ENCODE assay signal across 16 cellular contexts in the genomic region with DNA sequence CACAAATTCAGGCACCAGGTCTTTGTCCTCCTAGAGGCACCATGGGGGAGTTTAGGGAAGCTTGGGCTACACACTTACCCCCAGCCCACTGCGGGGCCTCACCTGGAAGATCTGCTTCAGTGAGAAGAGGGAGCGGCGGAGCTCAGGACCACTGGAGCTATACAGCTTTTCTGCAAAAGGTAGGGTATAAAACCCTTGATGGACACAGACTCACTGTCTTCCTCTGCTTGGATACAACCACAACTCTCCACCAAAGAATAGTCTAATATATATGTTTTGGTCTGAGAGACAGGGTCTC. TPM values are rescaled to one million over a fixed set of nuclear protein-coding genes. Genes with fewer than 3 reads are reported as not detected.
A peak's percentile ranks its signal among the peaks of the same experiment; 100 is the strongest.
DNase-seq lines count a peak whose midpoint lies in the region; ATAC-seq lines count a peak whose summit lies in the region.
"Had no signal": no experiment of that assay in that cellular context is flagged by ENCODE, and none has a peak within 500 bp of the region (broad histone marks: within the 10 kb centered on the region; RNA-seq: fewer than 3 reads in every experiment).

No MANE protein-coding gene starts in this region.

- H3K14ac ChIP-seq in mesenchymal stem cell (ENCODE audit: low read length in 2 of 2) = no peak overlapping the region

- no peak for ATAC-seq in activated T-helper 17 cell treated with anti-CD3 and anti-CD28 coated beads, Interleukin-2, amount 50 U/mL, for 72 hours (replicated peaks)
- no peak for ATAC-seq in stimulated activated naive B cell treated with anti-CD40 and anti-IgM and Interleukin-4, amounts not matched to agents 10 μg/mL and 1 μg/mL and 100 μg/mL, for 72 hours (replicated peaks)
- ATAC-seq in HG03095 (IDR thresholded peaks at IDR 0.05; ENCODE audit: unreplicated experiment) = no peak
- ATAC-seq in GM21619 (IDR thresholded peaks at IDR 0.05; ENCODE audit: unreplicated experiment) = no peak

- H4K8ac ChIP-seq in mesenchymal stem cell (ENCODE audit: low read length) = peak overlapping the region; percentile 19

- no peak overlapping the region for H2BK12ac ChIP-seq in mesenchymal stem cell (ENCODE audit: low read length in 2 of 2)

- H3K4me1 Mint-ChIP-seq in activated T-cell treated with anti-CD3 and anti-CD28 coated beads, Interleukin-2, amount 50 U/mL, for 24 hours (ENCODE audit: low read depth) = peaks cover 22% of the 10 kb centered on the region
- peaks cover 19% of the 10 kb centered on the region for H3K4me1 Mint-ChIP-seq in activated T-helper 17 cell treated with anti-CD3 and anti-CD28 coated beads, Interleukin-2, amount 50 U/mL, for 72 hours
- peaks cover 18 to 19% of the 10 kb centered on the region in 2 donors for H3K4me1 Mint-ChIP-seq in stimulated activated naive B cell treated with anti-CD40 and anti-IgM and Interleukin-4, amounts not matched to agents 10 μg/mL and 1 μg/mL and 100 μg/mL, for 72 hours
- peaks cover 7 to 11% (median 8%) of the 10 kb centered on the region in 3 donors for H3K4me1 Mint-ChIP-seq in CD8-positive, alpha-beta memory T cell

- H3K9me3 ChIP-seq in mesenchymal stem cell (ENCODE audit: control insufficient read depth, low read length) = no peaks in the 10 kb centered on the region
- H3K9me3 ChIP-seq in CD8-positive, alpha-beta memory T cell (ENCODE audit: low read length) = no peaks in the 10 kb centered on the region
- H3K9me3 ChIP-seq: BLaER1 treated with 17β-estradiol and CSF1 and Interleukin-3, amounts not matched to agents 10 nM and 100 nM had no signal

- no peak overlapping the region for H4K91ac ChIP-seq in mesenchymal stem cell (ENCODE audit: low read length)

- H3K4me1 ChIP-seq in mesenchymal stem cell (ENCODE audit: control insufficient read depth, insufficient read depth, low read depth, low read length) = peaks cover 20% of the 10 kb centered on the region
- no peaks in the 10 kb centered on the region for H3K4me1 ChIP-seq in CD8-positive, alpha-beta memory T cell (ENCODE audit: insufficient read depth, low read length)

- H3K27me3 Mint-ChIP-seq in activated T-cell treated with anti-CD3 and anti-CD28 coated beads, Interleukin-2, amount 50 U/mL, for 24 hours = no peaks in the 10 kb centered on the region
- no peaks in the 10 kb centered on the region for H3K27me3 Mint-ChIP-seq in activated T-helper 17 cell treated with anti-CD3 and anti-CD28 coated beads, Interleukin-2, amount 50 U/mL, for 72 hours
- H3K27me3 Mint-ChIP-seq in stimulated activated naive B cell treated with anti-CD40 and anti-IgM and Interleukin-4, amounts not matched to agents 10 μg/mL and 1 μg/mL and 100 μg/mL, for 72 hours = no peaks in the 10 kb centered on the region
- H3K27me3 Mint-ChIP-seq in CD8-positive, alpha-beta memory T cell = peaks cover 0 to 2% of the 10 kb centered on the region in 2 donors

- peaks cover 67 to 73% of the 10 kb centered on the region in 2 experiments for H3K36me3 ChIP-seq in mesenchymal stem cell (ENCODE audit: control insufficient read depth in 1 of 2, insufficient read depth in 2 of 2, low read depth in 1 of 2, low read length in 2 of 2)
- peaks cover 16% of the 10 kb centered on the region for H3K36me3 ChIP-seq in CD8-positive, alpha-beta memory T cell (ENCODE audit: insufficient read depth, low read length)

- WGBS in mesenchymal stem cell = 100% methylated on average over 1 of the region's 3 CpGs

- H2BK120ac ChIP-seq in mesenchymal stem cell (ENCODE audit: low read depth, low read length) = no peak overlapping the region

- no peak overlapping the region for H2AFZ ChIP-seq in mesenchymal stem cell (ENCODE audit: low read depth, low read length)

- H2BK5ac ChIP-seq in mesenchymal stem cell (ENCODE audit: low read depth, low read length, poor library complexity, severe bottlenecking) = no peak overlapping the region

- H3K4me3 Mint-ChIP-seq in activated T-cell treated with anti-CD3 and anti-CD28 coated beads, Interleukin-2, amount 50 U/mL, for 24 hours = no peak overlapping the region
- no peak overlapping the region for H3K4me3 Mint-ChIP-seq in activated T-helper 17 cell treated with anti-CD3 and anti-CD28 coated beads, Interleukin-2, amount 50 U/mL, for 72 hours
- no peak overlapping the region for H3K4me3 Mint-ChIP-seq in stimulated activated naive B cell treated with anti-CD40 and anti-IgM and Interleukin-4, amounts not matched to agents 10 μg/mL and 1 μg/mL and 100 μg/mL, for 72 hours
- no peak overlapping the region for H3K4me3 Mint-ChIP-seq in CD8-positive, alpha-beta memory T cell

- no peak overlapping the region for H3K23ac ChIP-seq in mesenchymal stem cell (ENCODE audit: low read length in 2 of 2)

- no peak overlapping the region for H3K4me2 ChIP-seq in mesenchymal stem cell (ENCODE audit: low read length, poor library complexity, severe bottlenecking)

- no peaks in the 10 kb centered on the region for H3K9me3 Mint-ChIP-seq in activated T-cell treated with anti-CD3 and anti-CD28 coated beads, Interleukin-2, amount 50 U/mL, for 24 hours
- H3K9me3 Mint-ChIP-seq in activated T-helper 17 cell treated with anti-CD3 and anti-CD28 coated beads, Interleukin-2, amount 50 U/mL, for 72 hours = no peaks in the 10 kb centered on the region
- peaks cover 4 to 6% of the 10 kb centered on the region in 2 donors for H3K9me3 Mint-ChIP-seq in stimulated activated naive B cell treated with anti-CD40 and anti-IgM and Interleukin-4, amounts not matched to agents 10 μg/mL and 1 μg/mL and 100 μg/mL, for 72 hours
- no peaks in the 10 kb centered on the region for H3K9me3 Mint-ChIP-seq in CD8-positive, alpha-beta memory T cell

- H3K79me1 ChIP-seq in mesenchymal stem cell (replicated peaks; ENCODE audit: low read length, poor library complexity, severe bottlenecking) = peaks cover 45% of the 10 kb centered on the region

- peaks cover 72% of the 10 kb centered on the region for H3K36me3 Mint-ChIP-seq in activated T-cell treated with anti-CD3 and anti-CD28 coated beads, Interleukin-2, amount 50 U/mL, for 24 hours (ENCODE audit: low read depth)
- peaks cover 91% of the 10 kb centered on the region for H3K36me3 Mint-ChIP-seq in activated T-helper 17 cell treated with anti-CD3 and anti-CD28 coated beads, Interleukin-2, amount 50 U/mL, for 72 hours (ENCODE audit: low read depth)
- peaks cover 30 to 65% of the 10 kb centered on the region in 2 donors for H3K36me3 Mint-ChIP-seq in stimulated activated naive B cell treated with anti-CD40 and anti-IgM and Interleukin-4, amounts not matched to agents 10 μg/mL and 1 μg/mL and 100 μg/mL, for 72 hours
- peaks cover 0 to 59% (median 7%) of the 10 kb centered on the region in 3 donors for H3K36me3 Mint-ChIP-seq in CD8-positive, alpha-beta memory T cell

- CTCF ChIA-PET in CD8-positive, alpha-beta memory T cell (lab: Charles Lee) = interaction anchor here (1.2 to 2.8 kb wide), 2 partner anchors 11 to 40 kb away, joined by 4 to 8 read pairs; partner anchors contain the start of gene TMEM208

- no peak overlapping the region for H3K27ac ChIP-seq in mesenchymal stem cell (ENCODE audit: low read length, poor library complexity, severe bottlenecking)
- H3K27ac ChIP-seq in CD8-positive, alpha-beta memory T cell (ENCODE audit: low read depth, low read length) = no peak overlapping the region
- H3K27ac ChIP-seq: HL-60 had no signal

- peak overlapping the region; percentile 38 for H3K27ac Mint-ChIP-seq in activated T-cell treated with anti-CD3 and anti-CD28 coated beads, Interleukin-2, amount 50 U/mL, for 24 hours
- peak overlapping the region; percentile 56 for H3K27ac Mint-ChIP-seq in activated T-helper 17 cell treated with anti-CD3 and anti-CD28 coated beads, Interleukin-2, amount 50 U/mL, for 72 hours
- peak overlapping the region; percentile 69 for H3K27ac Mint-ChIP-seq in stimulated activated naive B cell treated with anti-CD40 and anti-IgM and Interleukin-4, amounts not matched to agents 10 μg/mL and 1 μg/mL and 100 μg/mL, for 72 hours
- peak overlapping the region in 1 of 8 donors; percentile 80 for H3K27ac Mint-ChIP-seq in CD8-positive, alpha-beta memory T cell

- no peak overlapping the region for H3K4me3 ChIP-seq in mesenchymal stem cell (ENCODE audit: insufficient read depth in 1 of 2, low read depth in 1 of 2, low read length in 2 of 2)
- H3K4me3 ChIP-seq in CD8-positive, alpha-beta memory T cell (ENCODE audit: low read length) = no peak overlapping the region
- H3K4me3 ChIP-seq: BLaER1 treated with 17β-estradiol and CSF1 and Interleukin-3, amounts not matched to agents 10 nM and 100 nM had no signal

- no peaks in the 10 kb centered on the region for H3K27me3 ChIP-seq in mesenchymal stem cell (ENCODE audit: control insufficient read depth in 1 of 2, insufficient read depth in 1 of 2, low read length in 2 of 2)
- H3K27me3 ChIP-seq in CD8-positive, alpha-beta memory T cell (ENCODE audit: insufficient read depth, low read length, poor library complexity, severe bottlenecking) = no peaks in the 10 kb centered on the region
- H3K27me3 ChIP-seq: BLaER1 treated with 17β-estradiol and CSF1 and Interleukin-3, amounts not matched to agents 10 nM and 100 nM had no signal

- no peak for DNase-seq in activated T-cell treated with anti-CD3 and anti-CD28 coated beads, Interleukin-2, amount 50 U/mL, for 24 hours
- DNase-seq in activated T-cell treated with anti-CD3 and anti-CD28 coated beads, Interleukin-2, amount 50 U/mL, for 1 hour = no peak
- DNase-seq in mesenchymal stem cell = no peak
- DNase-seq in stimulated activated naive B cell treated with anti-CD40 and anti-IgM and Interleukin-4, amounts not matched to agents 10 μg/mL and 1 μg/mL and 100 μg/mL, for 72 hours = no peak
- no peak for DNase-seq in CD8-positive, alpha-beta memory T cell
- DNase-seq: ACHN, DMS53, GF-D8, GOT3, HCEC 1CT had no signal

- no peak overlapping the region for H3K9ac ChIP-seq in mesenchymal stem cell (ENCODE audit: low read length)
- H3K9ac ChIP-seq: BLaER1 treated with 17β-estradiol and CSF1 and Interleukin-3, amounts not matched to agents 10 nM and 100 nM had no signal

- no peak overlapping the region for H3K18ac ChIP-seq in mesenchymal stem cell (ENCODE audit: low read depth in 1 of 2, low read length in 2 of 2)

- H2BK15ac ChIP-seq in mesenchymal stem cell (ENCODE audit: low read depth, poor library complexity, severe bottlenecking) = no peak overlapping the region

- H3K4ac ChIP-seq in mesenchymal stem cell (ENCODE audit: low read depth in 1 of 2, low read length in 2 of 2) = no peak overlapping the region

- POLR2A ChIA-PET in CD8-positive, alpha-beta memory T cell (lab: Charles Lee) = interaction anchor here (1.8 kb wide), 1 partner anchor 11 kb away, joined by 7 read pairs; the partner anchor contains the start of gene TMEM208

- H2AK5ac ChIP-seq in mesenchymal stem cell (ENCODE audit: low read length, severe bottlenecking) = no peak overlapping the region

RNA-seq across cellular contexts. Expression of gene FHOD1, which starts 9.1 kb away (rescaled TPM):
- 100 to 1,000 TPM; 104 to 145 TPM for total RNA-seq in activated T-helper 17 cell treated with anti-CD3 and anti-CD28 coated beads, Interleukin-2, amount 50 U/mL, for 72 hours
- polyA plus RNA-seq in mesenchymal stem cell (2013, experiment 1 of 2) = 51.6 TPM
- polyA plus RNA-seq in mesenchymal stem cell (2013, experiment 2 of 2) = 50.1 TPM
- total RNA-seq in CD8-positive, alpha-beta memory T cell = 100 to 1,000 TPM; 111 to 117 TPM
- 5.5 TPM for polyA plus RNA-seq in CD8-positive, alpha-beta memory T cell

RNA-seq across cellular contexts. Expression of gene SLC9A5, which starts 10.6 kb away (rescaled TPM):
- total RNA-seq in activated T-helper 17 cell treated with anti-CD3 and anti-CD28 coated beads, Interleukin-2, amount 50 U/mL, for 72 hours = 10 to 100 TPM in 1 of 2 donors, 1 to 10 TPM in 1; 3.5 to 15.7 TPM
- polyA plus RNA-seq in mesenchymal stem cell (2013, experiment 1 of 2) = 1.5 TPM
- polyA plus RNA-seq in mesenchymal stem cell (2013, experiment 2 of 2) = 1.5 TPM
- 1 to 10 TPM; 5.2 TPM for total RNA-seq in CD8-positive, alpha-beta memory T cell
- polyA plus RNA-seq in CD8-positive, alpha-beta memory T cell = not detected

RNA-seq across cellular contexts. Expression of gene TMEM208, which starts 11.3 kb away (rescaled TPM):
- 10 to 100 TPM; 31.7 to 39.5 TPM for total RNA-seq in activated T-helper 17 cell treated with anti-CD3 and anti-CD28 coated beads, Interleukin-2, amount 50 U/mL, for 72 hours
- 43.4 TPM for polyA plus RNA-seq in mesenchymal stem cell (2013, experiment 1 of 2)
- polyA plus RNA-seq in mesenchymal stem cell (2013, experiment 2 of 2) = 44.0 TPM
- total RNA-seq in CD8-positive, alpha-beta memory T cell = 10 to 100 TPM; 58.4 to 69.5 TPM
- polyA plus RNA-seq in CD8-positive, alpha-beta memory T cell = 83.7 TPM

RNA-seq across cellular contexts. Expression of gene ELMO3, which starts 39.3 kb away (rescaled TPM):
- total RNA-seq in activated T-helper 17 cell treated with anti-CD3 and anti-CD28 coated beads, Interleukin-2, amount 50 U/mL, for 72 hours = 1 to 10 TPM; 6.6 to 7.1 TPM
- 0.64 TPM for polyA plus RNA-seq in mesenchymal stem cell (2013, experiment 1 of 2)
- polyA plus RNA-seq in mesenchymal stem cell (2013, experiment 2 of 2) = 0.49 TPM
- 1 to 10 TPM; 5.0 to 5.3 TPM for total RNA-seq in CD8-positive, alpha-beta memory T cell
- polyA plus RNA-seq in CD8-positive, alpha-beta memory T cell = not detected

RNA-seq across cellular contexts. Expression of gene PLEKHG4, which starts 41.1 kb away (rescaled TPM):
- total RNA-seq in activated T-helper 17 cell treated with anti-CD3 and anti-CD28 coated beads, Interleukin-2, amount 50 U/mL, for 72 hours = 10 to 100 TPM in 1 of 2 donors, 1 to 10 TPM in 1; 6.4 to 29.0 TPM
- 6.6 TPM for polyA plus RNA-seq in mesenchymal stem cell (2013, experiment 1 of 2)
- 6.5 TPM for polyA plus RNA-seq in mesenchymal stem cell (2013, experiment 2 of 2)
- total RNA-seq in CD8-positive, alpha-beta memory T cell = 10 to 100 TPM; 25.3 to 29.3 TPM
- 1.6 TPM for polyA plus RNA-seq in CD8-positive, alpha-beta memory T cell
- total RNA-seq: A172 had no signal
